1 cellular context compared by ENCODE assay signal in genomic region chr12:64583395-64584172, GRCh38.
A peak's percentile ranks its signal among the peaks of the same experiment; 100 is the strongest.
TF ChIP-seq lines count a peak whose summit lies in the region.

No MANE protein-coding gene starts in this region.

TF ChIP-seq in SK-N-SH, 30 proteins besides CTCF, POLR2A, EP300 and RAD21 (continued from another document):
- no peak; the same call in 1 of the 2 replicates for TF ChIP-seq SMC3 (IDR thresholded peaks at IDR 0.05; ENCODE audit: low read depth, low read length)
- peak; percentile 45 for TF ChIP-seq CHD2 (IDR thresholded peaks at IDR 0.05; ENCODE audit: low read length, partially characterized antibody)
- peak; percentile 10; the same call in 1 of the 2 replicates for TF ChIP-seq ELF1 (IDR thresholded peaks at IDR 0.05)
- TF ChIP-seq PBX3 (IDR thresholded peaks at IDR 0.05) = no peak
- TF ChIP-seq FOXJ3 (CRISPR knock-in tag; IDR thresholded peaks at IDR 0.05) = peak; percentile 76; the same call in 1 of the 2 replicates
- TF ChIP-seq USF1 (IDR thresholded peaks at IDR 0.05; ENCODE audit: borderline replicate concordance, low read depth) = no peak
- TF ChIP-seq YY1 (IDR thresholded peaks at IDR 0.05; ENCODE audit: low read depth) = no peak
- no peak; the same call in 1 of the 2 replicates for TF ChIP-seq MXI1 (IDR thresholded peaks at IDR 0.05; ENCODE audit: low read depth, low read length)
- TF ChIP-seq IRF3 (IDR thresholded peaks at IDR 0.05; ENCODE audit: low read depth, low read length) = no peak
- peak; percentile 71 for TF ChIP-seq GATA2 (CRISPR knock-in tag; IDR thresholded peaks at IDR 0.05)
- no peak for TF ChIP-seq TEAD4 (IDR thresholded peaks at IDR 0.05; ENCODE audit: borderline replicate concordance, insufficient read depth)
- TF ChIP-seq JUND (IDR thresholded peaks at IDR 0.05) = no peak
TF ChIP-seq in SK-N-SH: peak in this region for 8.
